Comparison of ENCODE assay signal across 21 cellular contexts in the genomic region with DNA sequence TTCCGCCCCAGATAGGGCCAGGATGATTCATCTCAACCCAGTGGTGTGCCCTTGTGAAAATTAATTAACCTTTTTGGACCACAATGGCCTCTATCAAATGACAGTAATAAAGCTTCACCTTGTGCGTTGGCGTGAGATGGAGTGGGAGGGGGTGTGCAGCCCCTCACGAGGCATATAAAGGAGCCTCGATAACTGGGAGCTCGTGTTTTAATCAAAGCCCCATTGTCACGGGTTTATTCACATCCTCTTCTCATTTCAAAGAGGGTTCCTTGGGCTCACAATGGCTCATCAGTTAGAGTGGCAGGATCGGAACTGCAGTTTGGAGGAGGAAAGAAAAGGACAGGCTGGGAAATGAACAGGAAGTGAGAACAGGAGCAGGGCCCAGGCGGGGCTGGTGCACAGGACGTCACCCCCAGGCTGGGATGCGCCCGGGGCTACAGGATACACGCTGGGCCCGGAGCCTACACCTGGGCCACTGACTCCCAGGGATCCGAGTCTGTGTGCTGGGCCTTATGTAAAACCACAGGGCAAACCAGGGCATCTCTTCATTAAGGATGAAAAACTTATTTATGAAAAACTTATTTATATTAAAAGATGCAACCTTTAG.
"Had no signal": no experiment of that assay in that cellular context is flagged by ENCODE, and none has a peak within 500 bp of the region (broad histone marks: within the 10 kb centered on the region; RNA-seq: fewer than 3 reads in every experiment).

No MANE protein-coding gene starts in this region.

- H3K27me3 ChIP-seq: colonic mucosa had no signal

- FAIRE-seq: islet of Langerhans had no signal

- ATAC-seq: gastrocnemius medialis, heart right ventricle had no signal

- H3K4me1 ChIP-seq: colonic mucosa, gastrocnemius medialis, heart right ventricle, left ventricle myocardium inferior, sigmoid colon, stomach, transverse colon had no signal

- H3K9me3 Mint-ChIP-seq: endodermal cell, naive B cell had no signal

- H3K36me3 ChIP-seq: colonic mucosa, gastrocnemius medialis, heart right ventricle, left ventricle myocardium inferior, sigmoid colon, stomach, thoracic aorta, transverse colon had no signal

- H3K27ac ChIP-seq: colonic mucosa, gastrocnemius medialis, heart right ventricle, left ventricle myocardium inferior, sigmoid colon, skin epidermis, stomach, thoracic aorta, transverse colon had no signal

- H3K27ac Mint-ChIP-seq: endodermal cell, nephron had no signal

- H3K4me3 Mint-ChIP-seq: endodermal cell, naive B cell, nephron had no signal

- H3K4me3 ChIP-seq: colonic mucosa, gastrocnemius medialis, heart right ventricle, left ventricle myocardium inferior, lung, sigmoid colon, skin epidermis, stomach, thoracic aorta, transverse colon had no signal

- H3K9me3 ChIP-seq: colonic mucosa, gastrocnemius medialis, heart right ventricle, left ventricle myocardium inferior, sigmoid colon, stomach, thoracic aorta, transverse colon had no signal

- H3K36me3 Mint-ChIP-seq: naive B cell had no signal

- DNase-seq: colonic mucosa; effector CD4-positive, alpha-beta T cell; endodermal cell; gastrocnemius medialis; heart right ventricle; hypothalamus; left ventricle myocardium inferior; mesenchymal stem cell; midbrain; naive B cell; sigmoid colon; stimulated activated CD4-positive, alpha-beta T cell treated with anti-CD3 and anti-CD28 coated beads, Interleukin-12 subunit alpha, Interleukin-12 subunit beta, amount 100 ng/mL, for 4 hours; stimulated activated naive CD4-positive, alpha-beta T cell; stomach; substantia nigra; transverse colon had no signal

- H3K4me1 Mint-ChIP-seq: endodermal cell, naive B cell, nephron had no signal
